13 cellular contexts compared by ENCODE assay signal in genomic region chr17:82245144-82246039, GRCh38. TPM values are rescaled to one million over a fixed set of nuclear protein-coding genes. Genes with fewer than 3 reads are reported as not detected.
A peak's percentile ranks its signal among the peaks of the same experiment; 100 is the strongest.
DNase-seq lines count a peak whose midpoint lies in the region; ATAC-seq, FAIRE-seq and TF ChIP-seq lines count a peak whose summit lies in the region.
"Had no signal": no experiment of that assay in that cellular context is flagged by ENCODE, and none has a peak within 500 bp of the region (broad histone marks: within the 10 kb centered on the region; RNA-seq: fewer than 3 reads in every experiment).

No MANE protein-coding gene starts in this region.

- no peaks in the 10 kb centered on the region for H3K27me3 Mint-ChIP-seq in endodermal cell (ENCODE audit: insufficient read depth)
- H3K27me3 Mint-ChIP-seq: stimulated activated memory B cell treated with anti-CD40 and anti-IgM and Interleukin-4, amounts not matched to agents 10 μg/mL and 1 μg/mL and 100 μg/mL, for 72 hours had no signal

- H3K4me1 Mint-ChIP-seq in endodermal cell: peaks cover 2% of the 10 kb centered on the region

- H3K36me3 ChIP-seq in Panc1 (ENCODE audit: control insufficient read depth, insufficient read depth, low read length): no peaks in the 10 kb centered on the region; the same call in 1 of the 2 replicates
- H3K36me3 ChIP-seq in endodermal cell (ENCODE audit: control insufficient read depth, insufficient read depth, low read length): peaks cover 88% of the 10 kb centered on the region
- H3K36me3 ChIP-seq in smooth muscle cell (ENCODE audit: low read depth): peaks cover 7% of the 10 kb centered on the region

- no peaks in the 10 kb centered on the region for H3K9me3 Mint-ChIP-seq in endodermal cell
- H3K9me3 Mint-ChIP-seq: stimulated activated memory B cell treated with anti-CD40 and anti-IgM and Interleukin-4, amounts not matched to agents 10 μg/mL and 1 μg/mL and 100 μg/mL, for 72 hours had no signal

- CTCF ChIA-PET in Panc1 (lab: Charles Lee): no interaction called here

- 96% methylated on average over 32 to 47 of the region's 47 CpGs for WGBS in endodermal cell (ENCODE audit: insufficient coverage in 1 of 2, insufficient read length in 1 of 2), 2 experiments
- 97% methylated on average over 46 of the region's 47 CpGs for WGBS in smooth muscle cell (ENCODE audit: low lambda C conversion rate)

- H3K9ac ChIP-seq in endodermal cell (ENCODE audit: extremely low read depth, low read length, poor library complexity, severe bottlenecking) (no peak overlapping the region), smooth muscle cell (ENCODE audit: low read depth) (no peak overlapping the region)

- peaks cover 60% of the 10 kb centered on the region for H3K36me3 Mint-ChIP-seq in endodermal cell (ENCODE audit: low read depth)

- DNase-seq in GM12892 (ENCODE audit: insufficient read length) (no peak), Panc1 (ENCODE audit: low read depth, low spot score) (no peak), endodermal cell (peak; percentile 52), smooth muscle cell (lab: John Stamatoyannopoulos, UW; ENCODE audit: unreplicated experiment) (no peak), superior temporal gyrus (ENCODE audit: extremely low spot score) (no peak), activated gamma-delta T cell treated with Interleukin-2 at 50 U/mL for 16 hours (no peak), T1000 (lab: John Stamatoyannopoulos, UW) (no peak)
- DNase-seq: activated CD8-positive, alpha-beta memory T cell treated with anti-CD3 and anti-CD28 coated beads, Interleukin-2, amount 50 U/mL, for 48 hours; DMS79 treated with DMSO at 0.1 percent for 48 hours; NCI-H1694; NK-92 treated with Interleukin-12 subunit alpha and Interleukin-12 subunit beta, amount 100 ng/mL, for 24 hours had no signal

- no TSS peak for BruUV-seq in Panc1 (replicated peaks; lab: Mats Ljungman, UMichigan)

- no peak overlapping the region for H3K4me2 ChIP-seq in smooth muscle cell

- H3K27me3 ChIP-seq in Panc1 (ENCODE audit: control insufficient read depth, insufficient read depth, low read length) (no peaks in the 10 kb centered on the region), endodermal cell (ENCODE audit: control insufficient read depth, insufficient read depth, low read length, poor library complexity, severe bottlenecking) (no peaks in the 10 kb centered on the region), smooth muscle cell (ENCODE audit: low read depth) (no peaks in the 10 kb centered on the region)

- peaks cover 100% of the 10 kb centered on the region for H4K20me1 ChIP-seq in smooth muscle cell (ENCODE audit: low read depth)

- peaks cover 52% of the 10 kb centered on the region for H3F3A ChIP-seq in smooth muscle cell (ENCODE audit: low read depth)

- H3K79me2 ChIP-seq in smooth muscle cell (ENCODE audit: low read depth): peaks cover 8% of the 10 kb centered on the region

- H3K4me3 ChIP-seq in Panc1 (ENCODE audit: low read depth in 2 of 2, low read length in 2 of 2) (no peak overlapping the region), endodermal cell (ENCODE audit: low read length) (no peak overlapping the region), smooth muscle cell (no peak overlapping the region)
- H3K4me3 ChIP-seq: mucosa of descending colon had no signal

- no peak overlapping the region for H3K27ac Mint-ChIP-seq in endodermal cell

- peak; percentile 51; the same call in 1 of the 2 replicates for TF ChIP-seq POLR2A in GM12892 (IDR thresholded peaks at IDR 0.05; ENCODE audit: low read depth, low read length)

- TF ChIP-seq CTCF in Panc1 (IDR thresholded peaks at IDR 0.05) (no peak; the same call in 1 of the 2 replicates), endodermal cell (conservative IDR thresholded peaks at IDR 0.05) (no peak), smooth muscle cell (IDR thresholded peaks at IDR 0.05; ENCODE audit: borderline replicate concordance, insufficient read depth, poor library complexity, severe bottlenecking) (no peak)

- no peak for FAIRE-seq in GM12892 (lab: Jason Lieb, UNC)

- POLR2A ChIA-PET in Panc1 (lab: Charles Lee): interaction anchor here (0.6 kb wide), 1 partner anchor 96 kb away, joined by 17 read pairs; no protein-coding TSS in a partner anchor

- H3K27ac ChIP-seq in Panc1 (ENCODE audit: low read length) (peak overlapping the region; percentile 95; the same call in 1 of the 2 replicates), endodermal cell (ENCODE audit: low read depth, low read length) (peak overlapping the region; percentile 24), smooth muscle cell (ENCODE audit: low read depth) (peak overlapping the region; percentile 84)

- H3K9me3 ChIP-seq in Panc1 (ENCODE audit: control insufficient read depth, insufficient read depth, low read depth, low read length): no peaks in the 10 kb centered on the region
- no peaks in the 10 kb centered on the region for H3K9me3 ChIP-seq in endodermal cell (ENCODE audit: control insufficient read depth, low read length)
- no peaks in the 10 kb centered on the region for H3K9me3 ChIP-seq in smooth muscle cell (replicated peaks; ENCODE audit: low read depth)
- H3K9me3 ChIP-seq: mucosa of descending colon had no signal

- intact Hi-C loops in Panc1 (cut with micrococcal nuclease; ENCODE audit: unreplicated experiment): no loop called here

- in situ Hi-C loops in Panc1 (cut with HindIII; ENCODE audit: low pct_unique_long_range_greater_than_20kb, low sequenced_read_pairs): no loop called here

- H3K4me1 ChIP-seq in Panc1 (ENCODE audit: control insufficient read depth, insufficient read depth, low read length): peaks cover 69% of the 10 kb centered on the region
- no peaks in the 10 kb centered on the region for H3K4me1 ChIP-seq in endodermal cell (ENCODE audit: control insufficient read depth, insufficient read depth, low read length)
- no peaks in the 10 kb centered on the region for H3K4me1 ChIP-seq in smooth muscle cell (ENCODE audit: low read depth)

- no peak overlapping the region for H3K4me3 Mint-ChIP-seq in endodermal cell
- H3K4me3 Mint-ChIP-seq: stimulated activated memory B cell treated with anti-CD40 and anti-IgM and Interleukin-4, amounts not matched to agents 10 μg/mL and 1 μg/mL and 100 μg/mL, for 72 hours had no signal

- ATAC-seq in Panc1: no peak
- ATAC-seq: mucosa of descending colon; stimulated activated memory B cell treated with anti-CD40 and anti-IgM and Interleukin-4, amounts not matched to agents 10 μg/mL and 1 μg/mL and 100 μg/mL, for 72 hours had no signal

- H2AFZ ChIP-seq in smooth muscle cell (ENCODE audit: low read depth): no peak overlapping the region

RNA-seq across cellular contexts. Expression of gene SLC16A3, which starts 16.6 kb away (rescaled TPM):
- 56.1 TPM for polyA plus RNA-seq in GM12892 (2012; ENCODE audit: missing spikeins)
- 581 TPM for total RNA-seq in Panc1 (2021; ENCODE audit: unreplicated experiment)
- polyA plus RNA-seq in Panc1 (2012; ENCODE audit: insufficient read length): 1,387 TPM
- 10 to 100 TPM; 31.8 to 39.7 TPM for total RNA-seq in endodermal cell
- 31.8 TPM for polyA plus RNA-seq in endodermal cell (2013, experiment 1 of 2)
- polyA plus RNA-seq in endodermal cell (2013, experiment 2 of 2): 26.2 TPM
- total RNA-seq in smooth muscle cell: 151 and 180 TPM in 2 replicates
- 83.3 and 96.1 TPM in 2 replicates for polyA plus RNA-seq in smooth muscle cell

RNA-seq across cellular contexts. Expression of gene CSNK1D, which starts 28.1 kb away (rescaled TPM):
- polyA plus RNA-seq in GM12892 (2012; ENCODE audit: missing spikeins): 52.3 TPM
- 234 TPM for total RNA-seq in Panc1 (2021; ENCODE audit: unreplicated experiment)
- 316 TPM for polyA plus RNA-seq in Panc1 (2012; ENCODE audit: insufficient read length)
- total RNA-seq in endodermal cell: 100 to 1,000 TPM; 104 to 143 TPM
- 101 TPM for polyA plus RNA-seq in endodermal cell (2013, experiment 1 of 2)
- polyA plus RNA-seq in endodermal cell (2013, experiment 2 of 2): 74.7 TPM
- 51.6 and 75.3 TPM in 2 replicates for total RNA-seq in smooth muscle cell
- polyA plus RNA-seq in smooth muscle cell: 135 and 172 TPM in 2 replicates

RNA-seq across cellular contexts. Expression of gene CCDC57, which starts 32.8 kb away (rescaled TPM):
- 47.8 TPM for polyA plus RNA-seq in GM12892 (2012; ENCODE audit: missing spikeins)
- 63.6 TPM for total RNA-seq in Panc1 (2021; ENCODE audit: unreplicated experiment)
- polyA plus RNA-seq in Panc1 (2012; ENCODE audit: insufficient read length): 59.2 TPM
- 10 to 100 TPM; 61.8 to 82.8 TPM for total RNA-seq in endodermal cell
- polyA plus RNA-seq in endodermal cell (2013, experiment 1 of 2): 25.7 TPM
- 22.9 TPM for polyA plus RNA-seq in endodermal cell (2013, experiment 2 of 2)
- 11.4 and 18.3 TPM in 2 replicates for total RNA-seq in smooth muscle cell
- polyA plus RNA-seq in smooth muscle cell: 23.1 and 34.6 TPM in 2 replicates

Comparison
In these comparisons a context has a peak if more than half of its experiments do, and no peak if none do; other contexts are left out.
1. H3K27ac ChIP-seq: peak in every context shown above with its lines; median percentile 95 in Panc1; 84 in smooth muscle cell; 24 in endodermal cell.